ENCODE assay signal across 8 cellular contexts in genomic region chr9:35490155-35490909, GRCh38. TPM values are rescaled to one million over a fixed set of nuclear protein-coding genes. Genes with fewer than 3 reads are reported as not detected.
DNase-seq lines count a peak whose midpoint lies in the region; ATAC-seq and TF ChIP-seq lines count a peak whose summit lies in the region.

No MANE protein-coding gene starts in this region.

- peak overlapping the region; percentile 91 for H3K4me2 ChIP-seq in neural progenitor cell

- H3K36me3 Mint-ChIP-seq in activated naive CD4-positive, alpha-beta T cell treated with anti-CD3 and anti-CD28 coated beads for 36 hours (ENCODE audit: low read depth): no peaks in the 10 kb centered on the region
- H3K36me3 Mint-ChIP-seq in neural progenitor cell: no peaks in the 10 kb centered on the region

- H3K36me3 ChIP-seq in WERI-Rb-1 (peaks cover 7% of the 10 kb centered on the region; the same call in 1 of the 2 replicates), neural progenitor cell (no peaks in the 10 kb centered on the region)

- no peak overlapping the region for H3K9ac ChIP-seq in neural progenitor cell

- CTCF ChIA-PET in activated naive CD4-positive, alpha-beta T cell treated with anti-CD3 and anti-CD28 coated beads for 36 hours (lab: Charles Lee): no interaction called here

- H3K27ac ChIP-seq in WERI-Rb-1 (peak overlapping the region; percentile 85), neural progenitor cell (no peak overlapping the region)

- intact Hi-C loops in activated naive CD4-positive, alpha-beta T cell treated with anti-CD3 and anti-CD28 coated beads for 36 hours (cut with micrococcal nuclease): loop anchor here (2.0 kb wide), 1 partner anchor 214 kb away; no protein-coding TSS in a partner anchor

- TF ChIP-seq CTCF in WERI-Rb-1 (IDR thresholded peaks at IDR 0.05; ENCODE audit: low read depth, low read length) (no peak), fibroblast of villous mesenchyme (IDR thresholded peaks at IDR 0.05; ENCODE audit: insufficient read depth, low read depth, low read length) (no peak), neural progenitor cell (IDR thresholded peaks at IDR 0.05) (no peak)

- no peaks in the 10 kb centered on the region for H3K79me2 ChIP-seq in neural progenitor cell (ENCODE audit: low read depth)

- H3K9me3 ChIP-seq in WERI-Rb-1 (ENCODE audit: severe bottlenecking) (peaks cover 3% of the 10 kb centered on the region), neural progenitor cell (ENCODE audit: low read depth) (no peaks in the 10 kb centered on the region)

- no peaks in the 10 kb centered on the region for H3K9me3 Mint-ChIP-seq in activated naive CD4-positive, alpha-beta T cell treated with anti-CD3 and anti-CD28 coated beads for 36 hours
- peaks cover 2% of the 10 kb centered on the region for H3K9me3 Mint-ChIP-seq in neural progenitor cell

- H3K27me3 Mint-ChIP-seq in activated naive CD4-positive, alpha-beta T cell treated with anti-CD3 and anti-CD28 coated beads for 36 hours (ENCODE audit: low read depth): no peaks in the 10 kb centered on the region
- peaks cover 5% of the 10 kb centered on the region for H3K27me3 Mint-ChIP-seq in neural progenitor cell (ENCODE audit: insufficient read depth, low read depth)

- peaks cover 29% of the 10 kb centered on the region for H3F3A ChIP-seq in neural progenitor cell (ENCODE audit: low read depth)

- no peak for ATAC-seq in GM21528 (IDR thresholded peaks at IDR 0.05; ENCODE audit: low FRiP score, unreplicated experiment)

- H3K4me1 ChIP-seq in neural progenitor cell: peaks cover 8% of the 10 kb centered on the region

- peak; percentile 12 for DNase-seq in activated naive CD4-positive, alpha-beta T cell treated with anti-CD3 and anti-CD28 coated beads for 36 hours
- DNase-seq in activated naive CD4-positive, alpha-beta T cell (lab: John Stamatoyannopoulos, UW): no peak
- peak; percentile 34 for DNase-seq in WERI-Rb-1
- no peak for DNase-seq in fibroblast of villous mesenchyme (ENCODE audit: low read depth)
- peak; percentile 40 for DNase-seq in neural progenitor cell (ENCODE audit: low spot score)
- no peak for DNase-seq in AG08395 (ENCODE audit: low spot score)
- no peak for DNase-seq in SKM-1 treated with dmso at 0.1 percent for 144 hours (lab: John Stamatoyannopoulos, UW; ENCODE audit: unreplicated experiment)

- H2AFZ ChIP-seq in neural progenitor cell (replicated peaks): peak overlapping the region; percentile 80

- H3K4me3 ChIP-seq in WERI-Rb-1 (ENCODE audit: low read depth, low read length) (peak overlapping the region; percentile 83), fibroblast of villous mesenchyme (ENCODE audit: low read depth, low read length) (peak overlapping the region; percentile 95), neural progenitor cell (peak overlapping the region; percentile 78)

- H3K4me3 Mint-ChIP-seq in activated naive CD4-positive, alpha-beta T cell treated with anti-CD3 and anti-CD28 coated beads for 36 hours: peak overlapping the region; percentile 85
- H3K4me3 Mint-ChIP-seq in neural progenitor cell: peak overlapping the region; percentile 89

- H3K4me1 Mint-ChIP-seq in activated naive CD4-positive, alpha-beta T cell treated with anti-CD3 and anti-CD28 coated beads for 36 hours (ENCODE audit: low read depth): peaks cover 28% of the 10 kb centered on the region
- peaks cover 33% of the 10 kb centered on the region for H3K4me1 Mint-ChIP-seq in neural progenitor cell

- H3K27ac Mint-ChIP-seq in activated naive CD4-positive, alpha-beta T cell treated with anti-CD3 and anti-CD28 coated beads for 36 hours: no peak overlapping the region
- peak overlapping the region; percentile 97 for H3K27ac Mint-ChIP-seq in neural progenitor cell

- H4K20me1 ChIP-seq in neural progenitor cell (ENCODE audit: low read depth): no peaks in the 10 kb centered on the region

- H3K27me3 ChIP-seq in WERI-Rb-1 (ENCODE audit: insufficient read depth, low read depth, severe bottlenecking) (no peaks in the 10 kb centered on the region), neural progenitor cell (no peaks in the 10 kb centered on the region)

RNA-seq across cellular contexts. Expression of gene RUSC2, which starts 0.4 kb away (rescaled TPM):
- total RNA-seq in activated naive CD4-positive, alpha-beta T cell treated with anti-CD3 and anti-CD28 coated beads for 36 hours: 1 to 10 TPM; 4.0 to 5.1 TPM
- 24.2 and 33.2 TPM in 2 replicates for total RNA-seq in fibroblast of villous mesenchyme
- 3.5 and 9.9 TPM in 2 replicates for total RNA-seq in neural progenitor cell (ENCODE audit: low replicate concordance)

Comparison
In these comparisons a context has a peak if more than half of its experiments do, and no peak if none do; other contexts are left out.
1. DNase-seq: peak in activated naive CD4-positive, alpha-beta T cell treated with anti-CD3 and anti-CD28 coated beads for 36 hours (single experiment), WERI-Rb-1 (single experiment) and neural progenitor cell (single experiment); none in activated naive CD4-positive, alpha-beta T cell (0 of 4), fibroblast of villous mesenchyme (single experiment), AG08395 (single experiment) and SKM-1 treated with dmso at 0.1 percent for 144 hours (single experiment).
2. Peak in every context shown above with its lines, with median percentiles within 50 percentile points of each other: H3K4me3 ChIP-seq.